Comparison of ENCODE assay signal across 21 cellular contexts in genomic region chr5:52796507-52797103, GRCh38. TPM values are rescaled to one million over a fixed set of nuclear protein-coding genes. Genes with fewer than 3 reads are reported as not detected.
A peak's percentile ranks its signal among the peaks of the same experiment; 100 is the strongest.
DNase-seq lines count a peak whose midpoint lies in the region; ATAC-seq, FAIRE-seq and TF ChIP-seq lines count a peak whose summit lies in the region.
"Had no signal": no experiment of that assay in that cellular context is flagged by ENCODE, and none has a peak within 500 bp of the region (broad histone marks: within the 10 kb centered on the region; RNA-seq: fewer than 3 reads in every experiment).

No MANE protein-coding gene starts in this region.

- H4K20me1 ChIP-seq in HepG2 (ENCODE audit: insufficient read depth, low read length): peaks cover 10% of the 10 kb centered on the region

- TF ChIP-seq CTCF in HepG2 (CRISPR knock-in tag; IDR thresholded peaks at IDR 0.05) (no peak), right lobe of liver (IDR thresholded peaks at IDR 0.05) (no peak), endothelial cell (IDR thresholded peaks at IDR 0.05; ENCODE audit: unreplicated experiment) (no peak), sigmoid colon (IDR thresholded peaks at IDR 0.05) (no peak), uterus (IDR thresholded peaks at IDR 0.05) (no peak)

- H2AFZ ChIP-seq in HepG2 (ENCODE audit: low read length): no peak overlapping the region
- H2AFZ ChIP-seq: neural progenitor cell had no signal

- peak overlapping the region; percentile 85 for H3K27ac Mint-ChIP-seq in endothelial cell (ENCODE audit: unreplicated experiment)
- H3K27ac Mint-ChIP-seq: neural progenitor cell had no signal

- peak overlapping the region; percentile 29; the same call in 1 of the 2 replicates for H3K4me2 ChIP-seq in HepG2 (ENCODE audit: low read depth, low read length)
- H3K4me2 ChIP-seq: neural progenitor cell had no signal

- TF ChIP-seq EP300 in HepG2 (IDR thresholded peaks at IDR 0.05; ENCODE audit: low read depth in 2 of 2, low read length in 2 of 2): no peak
- no peak for TF ChIP-seq EP300 in HepG2 (CRISPR knock-in tag; IDR thresholded peaks at IDR 0.05; ENCODE audit: borderline replicate concordance)
- TF ChIP-seq EP300 in sigmoid colon (IDR thresholded peaks at IDR 0.05): no peak

- peak overlapping the region; percentile 40 for H3K27ac ChIP-seq in HepG2 (ENCODE audit: extremely low read length, insufficient read depth, low read length)
- H3K27ac ChIP-seq in right lobe of liver: peak overlapping the region in 1 of 3 donors; percentile 86
- peak overlapping the region; percentile 91 to 97 (median 94) for H3K27ac ChIP-seq in sigmoid colon
- peak overlapping the region; percentile 36 to 96 for H3K27ac ChIP-seq in uterus
- H3K27ac ChIP-seq: BLaER1 treated with 17β-estradiol and CSF1 and Interleukin-3, amounts not matched to agents 10 nM and 100 nM; brain microvascular endothelial cell; neural progenitor cell; RWPE1 had no signal

- CTCF ChIA-PET in HepG2 (lab: Yijun Ruan, JAX; ENCODE audit: low intra/inter-chr PET ratio, low total read pairs): no interaction called here

- H3K27me3 ChIP-seq in HepG2 (ENCODE audit: control insufficient read depth in 1 of 2, insufficient read depth in 2 of 2, low read length in 2 of 2) (no peaks in the 10 kb centered on the region; a peak in 1 of 5 replicates), right lobe of liver (no peaks in the 10 kb centered on the region), sigmoid colon (no peaks in the 10 kb centered on the region), uterus (no peaks in the 10 kb centered on the region)
- H3K27me3 ChIP-seq: BLaER1 treated with 17β-estradiol and CSF1 and Interleukin-3, amounts not matched to agents 10 nM and 100 nM; brain microvascular endothelial cell; neural progenitor cell had no signal

- H3K27me3 Mint-ChIP-seq in endothelial cell (ENCODE audit: unreplicated experiment): peaks cover 9% of the 10 kb centered on the region

- 58% methylated on average over 2 of the region's 2 CpGs for WGBS in HepG2 (ENCODE audit: low lambda C conversion rate)
- 40% methylated on average over 2 of the region's 2 CpGs for WGBS in right lobe of liver (ENCODE audit: insufficient coverage, low coverage, low lambda C conversion rate, missing lambda C conversion rate)
- WGBS in sigmoid colon, 2 donors: 55 to 73% methylated on average over 2 of the region's 2 CpGs

- no peak for TF ChIP-seq POLR2A in HepG2 (IDR thresholded peaks at IDR 0.05; ENCODE audit: insufficient read depth in 1 of 2, low read depth in 2 of 2, low read length in 2 of 2)
- no peak for TF ChIP-seq POLR2A in right lobe of liver (IDR thresholded peaks at IDR 0.05)
- TF ChIP-seq POLR2A in sigmoid colon (IDR thresholded peaks at IDR 0.05): no peak
- TF ChIP-seq POLR2A in uterus (IDR thresholded peaks at IDR 0.05): no peak

- no TSS peak for BruUV-seq in HepG2 (replicated peaks; lab: Mats Ljungman, UMichigan)

- H3K4me1 ChIP-seq in HepG2 (ENCODE audit: insufficient read depth, low read length) (peaks cover 88% of the 10 kb centered on the region), right lobe of liver (peaks cover 0 to 63% (median 24%) of the 10 kb centered on the region in 4 donors), sigmoid colon (peaks cover 0 to 95% (median 78%) of the 10 kb centered on the region in 4 donors), uterus (peaks cover 0 to 18% of the 10 kb centered on the region in 2 donors)

- H3K9me3 Mint-ChIP-seq in endothelial cell (ENCODE audit: unreplicated experiment): no peaks in the 10 kb centered on the region
- H3K9me3 Mint-ChIP-seq: neural progenitor cell had no signal

- no peak for ATAC-seq in HepG2
- no peak for ATAC-seq in right lobe of liver
- ATAC-seq in HG02642 (IDR thresholded peaks at IDR 0.05; ENCODE audit: poor library complexity, unreplicated experiment): no peak

- H3K4me3 Mint-ChIP-seq in endothelial cell (ENCODE audit: unreplicated experiment): no peak overlapping the region
- H3K4me3 Mint-ChIP-seq: neural progenitor cell had no signal

- no peak for FAIRE-seq in HepG2 (lab: Jason Lieb, UNC)
- FAIRE-seq: G401.6 had no signal

- peaks cover 93% of the 10 kb centered on the region for H3K79me2 ChIP-seq in HepG2 (ENCODE audit: insufficient read depth, low read length)

- in situ Hi-C loops in HepG2 (cut with HindIII; ENCODE audit: extremely low pct_ligation_motif_present, low pct_unique_long_range_greater_than_20kb): no loop called here

- no peak overlapping the region for H3K4me3 ChIP-seq in HepG2 (replicated peaks in 1 of 3; ENCODE audit: insufficient read depth in 1 of 3, low read depth in 2 of 3, low read length in 3 of 3)
- H3K4me3 ChIP-seq in right lobe of liver: no peak overlapping the region
- no peak overlapping the region for H3K4me3 ChIP-seq in sigmoid colon
- H3K4me3 ChIP-seq in uterus: no peak overlapping the region
- H3K4me3 ChIP-seq: BLaER1 treated with 17β-estradiol and CSF1 and Interleukin-3, amounts not matched to agents 10 nM and 100 nM; neural progenitor cell had no signal

- DNase-seq in HepG2 (ENCODE audit: low spot score): no peak
- DNase-seq in right lobe of liver: no peak
- DNase-seq in endothelial cell (ENCODE audit: low spot score): no peak
- DNase-seq in sigmoid colon: no peak
- DNase-seq in uterus: no peak
- no peak for DNase-seq in NCI-H2081 (lab: John Stamatoyannopoulos, UW)
- DNase-seq in H4 (ENCODE audit: low spot score): no peak
- DNase-seq: ACHN; activated CD4-positive, alpha-beta T cell treated with anti-CD3 and anti-CD28 coated beads for 4 hours; brain microvascular endothelial cell; DMS 273 treated with DMSO at 0.1 percent for 48 hours; mesenchymal stem cell; NCI-H1417; NCI-H526; stimulated activated CD8-positive, alpha-beta memory T cell treated with anti-CD3 and anti-CD28 coated beads, Interleukin-4, amount 100 ng/mL, for 48 hours; substantia nigra had no signal

- intact Hi-C loops in HepG2 (cut with micrococcal nuclease; ENCODE audit: unreplicated experiment): no loop called here
- intact Hi-C loops in right lobe of liver (cut with DNase I): no loop called here
- intact Hi-C loops in sigmoid colon (cut with DNase I): no loop called here
- intact Hi-C loops in uterus (cut with DNase I; ENCODE audit: low total_unique reads): no loop called here

- H3K9me3 ChIP-seq in HepG2 (ENCODE audit: low read length): no peaks in the 10 kb centered on the region
- no peaks in the 10 kb centered on the region for H3K9me3 ChIP-seq in right lobe of liver
- no peaks in the 10 kb centered on the region for H3K9me3 ChIP-seq in sigmoid colon
- no peaks in the 10 kb centered on the region for H3K9me3 ChIP-seq in uterus
- H3K9me3 ChIP-seq: BLaER1 treated with 17β-estradiol and CSF1 and Interleukin-3, amounts not matched to agents 10 nM and 100 nM had no signal

- no peak overlapping the region for H3K9ac ChIP-seq in HepG2 (ENCODE audit: insufficient read depth, low read depth, low read length)
- H3K9ac ChIP-seq: BLaER1 treated with 17β-estradiol and CSF1 and Interleukin-3, amounts not matched to agents 10 nM and 100 nM; neural progenitor cell had no signal

- POLR2A ChIA-PET in HepG2 (lab: Yijun Ruan, JAX): no interaction called here

- H3K36me3 Mint-ChIP-seq in endothelial cell (ENCODE audit: low read depth, unreplicated experiment): peaks cover 3% of the 10 kb centered on the region
- H3K36me3 Mint-ChIP-seq: neural progenitor cell had no signal

- peaks cover 47% of the 10 kb centered on the region for H3K4me1 Mint-ChIP-seq in endothelial cell (ENCODE audit: unreplicated experiment)

- TF ChIP-seq RAD21 in HepG2 (CRISPR knock-in tag; IDR thresholded peaks at IDR 0.05): no peak

- peaks cover 0 to 3% of the 10 kb centered on the region in 2 experiments; a peak in 1 of 5 replicates for H3K36me3 ChIP-seq in HepG2 (replicated peaks in 1 of 2; ENCODE audit: control insufficient read depth in 1 of 2, insufficient read depth in 2 of 2, low read length in 2 of 2)
- H3K36me3 ChIP-seq in right lobe of liver: peaks cover 0 to 2% (median under 1%) of the 10 kb centered on the region in 4 donors
- peaks cover 0 to 2% (median 0%) of the 10 kb centered on the region in 4 donors for H3K36me3 ChIP-seq in sigmoid colon
- no peaks in the 10 kb centered on the region for H3K36me3 ChIP-seq in uterus
- H3K36me3 ChIP-seq: neural progenitor cell had no signal

RNA-seq across cellular contexts. Expression of gene ITGA1, which starts 8.9 kb away (rescaled TPM):
- total RNA-seq in HepG2 (2016; rRNA removed; fragmentation: Illumina TruSeq; extraction: Trizol) (11.6 and 23.1 TPM in 2 replicates), right lobe of liver (100 to 1,000 TPM in 1 of 6 experiments, 10 to 100 TPM in 5; 66.5 to 116 (median 82.1) TPM), endothelial cell (ENCODE audit: unreplicated experiment) (33.5 TPM), sigmoid colon (100 to 1,000 TPM; 162 to 511 (median 209) TPM), uterus (10 to 100 TPM; 41.8 to 94.0 (median 69.6) TPM)
- total RNA-seq in HepG2 (2016; cell fraction: cytosol; rRNA removed; fragmentation: Illumina TruSeq; extraction: Trizol; ENCODE audit: low read depth): 3.4 and 5.7 TPM in 2 replicates
- total RNA-seq in HepG2 (2016; cell fraction: insoluble cytoplasmic fraction; rRNA removed; fragmentation: Illumina TruSeq; extraction: Trizol): 12.0 and 21.2 TPM in 2 replicates
- total RNA-seq in HepG2 (2016; cell fraction: membrane; rRNA removed; fragmentation: Illumina TruSeq; extraction: Trizol): 3.1 and 3.8 TPM in 2 replicates
- total RNA-seq in HepG2 (2016; cell fraction: nucleus; rRNA removed; fragmentation: Illumina TruSeq; extraction: Trizol): 34.4 and 38.7 TPM in 2 replicates
- polyA plus RNA-seq in HepG2 (2011; rRNA removed) (28.6 and 35.6 TPM in 2 replicates), sigmoid colon (1 to 10 TPM; 1.8 to 8.0 (median 4.4) TPM)
- polyA plus RNA-seq in HepG2 (2011; cell fraction: cytosol; rRNA removed): 8.2 and 21.3 TPM in 2 replicates
- 37.8 and 49.4 TPM in 2 replicates for polyA plus RNA-seq in HepG2 (2011; cell fraction: nucleus; rRNA removed)
- polyA plus RNA-seq in HepG2 (2012): 22.3 and 27.3 TPM in 2 replicates
- polyA plus RNA-seq in HepG2 (2016; cell fraction: cytosol; fragmentation: Illumina TruSeq; extraction: Trizol; ENCODE audit: low read depth): 0.44 and 0.49 TPM in 2 replicates
- 3.9 and 4.0 TPM in 2 replicates for polyA plus RNA-seq in HepG2 (2016; cell fraction: insoluble cytoplasmic fraction; fragmentation: Illumina TruSeq; extraction: Trizol; ENCODE audit: low read depth)
- polyA plus RNA-seq in HepG2 (2016; cell fraction: membrane; fragmentation: Illumina TruSeq; extraction: Trizol; ENCODE audit: low read depth): 0.74 and 0.87 TPM in 2 replicates
- polyA plus RNA-seq in HepG2 (2016; cell fraction: nucleus; fragmentation: Illumina TruSeq; extraction: Trizol; ENCODE audit: insufficient read depth, low read depth): 16.4 and 19.4 TPM in 2 replicates
- polyA minus RNA-seq in HepG2 (2011; rRNA and poly(A)+ RNA removed; ENCODE audit: low replicate concordance): 58.0 and 60.0 TPM in 2 replicates
- 32.8 and 74.9 TPM in 2 replicates for polyA minus RNA-seq in HepG2 (2011; cell fraction: cytosol; rRNA and poly(A)+ RNA removed)
- 121 and 200 TPM in 2 replicates for polyA minus RNA-seq in HepG2 (2011; cell fraction: nucleus; rRNA and poly(A)+ RNA removed)
- 16.0 and 23.8 TPM in 2 replicates for total RNA-seq in H4 (2014; rRNA removed; shearing (Covaris generic))

RNA-seq across cellular contexts. Expression of gene PELO, which starts 8.9 kb away (rescaled TPM):
- 19.0 and 19.5 TPM in 2 replicates for total RNA-seq in HepG2 (2016; rRNA removed; fragmentation: Illumina TruSeq; extraction: Trizol)
- 3.8 and 4.6 TPM in 2 replicates for total RNA-seq in HepG2 (2016; cell fraction: cytosol; rRNA removed; fragmentation: Illumina TruSeq; extraction: Trizol; ENCODE audit: low read depth)
- 18.5 and 21.4 TPM in 2 replicates for total RNA-seq in HepG2 (2016; cell fraction: insoluble cytoplasmic fraction; rRNA removed; fragmentation: Illumina TruSeq; extraction: Trizol)
- total RNA-seq in HepG2 (2016; cell fraction: membrane; rRNA removed; fragmentation: Illumina TruSeq; extraction: Trizol): 8.8 and 9.7 TPM in 2 replicates
- 14.0 and 15.7 TPM in 2 replicates for total RNA-seq in HepG2 (2016; cell fraction: nucleus; rRNA removed; fragmentation: Illumina TruSeq; extraction: Trizol)
- 22.7 and 23.9 TPM in 2 replicates for polyA plus RNA-seq in HepG2 (2011; rRNA removed)
- 17.8 and 20.4 TPM in 2 replicates for polyA plus RNA-seq in HepG2 (2011; cell fraction: cytosol; rRNA removed)
- 15.6 and 17.4 TPM in 2 replicates for polyA plus RNA-seq in HepG2 (2011; cell fraction: nucleus; rRNA removed)
- 15.8 and 20.8 TPM in 2 replicates for polyA plus RNA-seq in HepG2 (2012)
- 3.3 TPM in 2 replicates for polyA plus RNA-seq in HepG2 (2016; cell fraction: cytosol; fragmentation: Illumina TruSeq; extraction: Trizol; ENCODE audit: low read depth)
- polyA plus RNA-seq in HepG2 (2016; cell fraction: insoluble cytoplasmic fraction; fragmentation: Illumina TruSeq; extraction: Trizol; ENCODE audit: low read depth): 19.1 and 19.8 TPM in 2 replicates
- polyA plus RNA-seq in HepG2 (2016; cell fraction: membrane; fragmentation: Illumina TruSeq; extraction: Trizol; ENCODE audit: low read depth): 3.8 and 5.3 TPM in 2 replicates
- polyA plus RNA-seq in HepG2 (2016; cell fraction: nucleus; fragmentation: Illumina TruSeq; extraction: Trizol; ENCODE audit: insufficient read depth, low read depth): 17.1 and 20.3 TPM in 2 replicates
- 30.8 and 31.8 TPM in 2 replicates for polyA minus RNA-seq in HepG2 (2011; rRNA and poly(A)+ RNA removed; ENCODE audit: low replicate concordance)
- 14.2 and 15.1 TPM in 2 replicates for polyA minus RNA-seq in HepG2 (2011; cell fraction: cytosol; rRNA and poly(A)+ RNA removed)
- polyA minus RNA-seq in HepG2 (2011; cell fraction: nucleus; rRNA and poly(A)+ RNA removed): 40.3 and 47.0 TPM in 2 replicates
- total RNA-seq in right lobe of liver: 10 to 100 TPM; 14.6 to 24.6 (median 17.6) TPM
- 31.0 TPM for total RNA-seq in endothelial cell (ENCODE audit: unreplicated experiment)
- 10 to 100 TPM; 37.1 to 60.1 (median 44.7) TPM for total RNA-seq in sigmoid colon
- 1 to 10 TPM; 3.9 to 8.3 (median 7.8) TPM for polyA plus RNA-seq in sigmoid colon
- total RNA-seq in uterus: 10 to 100 TPM; 16.5 to 35.8 (median 24.6) TPM
- 24.4 and 25.7 TPM in 2 replicates for total RNA-seq in H4 (2014; rRNA removed; shearing (Covaris generic))
